Comparison of ENCODE assay signal across 1 cellular context in genomic region chr3:49781415-49782199, GRCh38.
TF ChIP-seq lines count a peak whose summit lies in the region.

No MANE protein-coding gene starts in this region.

TF ChIP-seq in IMR-90, 13 proteins besides CTCF, POLR2A, EP300 and RAD21:
- TF ChIP-seq RCOR1 (IDR thresholded peaks at IDR 0.05; ENCODE audit: insufficient replicate concordance, low read length) (no peak), ELK1 (IDR thresholded peaks at IDR 0.05; ENCODE audit: borderline replicate concordance, low read depth, low read length) (no peak), CEBPB (IDR thresholded peaks at IDR 0.05; ENCODE audit: low read depth, low read length) (no peak), FOS (IDR thresholded peaks at IDR 0.05; ENCODE audit: low read depth, low read length) (no peak), BHLHE40 (IDR thresholded peaks at IDR 0.05; ENCODE audit: low read depth, low read length) (no peak), RFX5 (IDR thresholded peaks at IDR 0.05; ENCODE audit: low read depth, low read length) (no peak), MAZ (IDR thresholded peaks at IDR 0.05; ENCODE audit: borderline replicate concordance, low read depth, low read length) (no peak)
- TF ChIP-seq, protein P1, sequence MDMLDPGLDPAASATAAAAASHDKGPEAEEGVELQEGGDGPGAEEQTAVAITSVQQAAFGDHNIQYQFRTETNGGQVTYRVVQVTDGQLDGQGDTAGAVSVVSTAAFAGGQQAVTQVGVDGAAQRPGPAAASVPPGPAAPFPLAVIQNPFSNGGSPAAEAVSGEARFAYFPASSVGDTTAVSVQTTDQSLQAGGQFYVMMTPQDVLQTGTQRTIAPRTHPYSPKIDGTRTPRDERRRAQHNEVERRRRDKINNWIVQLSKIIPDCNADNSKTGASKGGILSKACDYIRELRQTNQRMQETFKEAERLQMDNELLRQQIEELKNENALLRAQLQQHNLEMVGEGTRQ (IDR thresholded peaks at IDR 0.05; ENCODE audit: low read depth, low read length), result no peak
